ENCODE assay signal across 11 cellular contexts in genomic region chr1:37485902-37486679, GRCh38. TPM values are rescaled to one million over a fixed set of nuclear protein-coding genes. Genes with fewer than 3 reads are reported as not detected.
A peak's percentile ranks its signal among the peaks of the same experiment; 100 is the strongest.
DNase-seq lines count a peak whose midpoint lies in the region; ATAC-seq and TF ChIP-seq lines count a peak whose summit lies in the region.
"Had no signal": no experiment of that assay in that cellular context is flagged by ENCODE, and none has a peak within 500 bp of the region (broad histone marks: within the 10 kb centered on the region; RNA-seq: fewer than 3 reads in every experiment).

No MANE protein-coding gene starts in this region.

- H3K4me3 ChIP-seq in coronary artery (peak overlapping the region; percentile 18), mucosa of descending colon (no peak overlapping the region), aorta (ENCODE audit: low read length in 2 of 2) (no peak overlapping the region)

- intact Hi-C loops in mucosa of descending colon (cut with DNase I, micrococcal nuclease) (loop anchor here (5.0 kb wide), 1 partner anchor 34 kb away; no protein-coding TSS in a partner anchor), aorta (cut with DNase I) (no loop called here)

- DNase-seq in stimulated activated naive CD8-positive, alpha-beta T cell treated with anti-CD3 and anti-CD28 coated beads, Interleukin-15, amount 100 ng/mL, for 72 hours = no peak
- DNase-seq in coronary artery (ENCODE audit: low spot score) = peak; percentile 76
- DNase-seq in mucosa of descending colon = peak in 1 of 3 donors; percentile 24
- no peak for DNase-seq in aorta
- DNase-seq: activated CD4-positive, alpha-beta T cell treated with anti-CD3 and anti-CD28 coated beads for 36 hours; Caco-2; naive B cell had no signal

- H3K9me3 Mint-ChIP-seq in stimulated activated naive CD8-positive, alpha-beta T cell treated with anti-CD3 and anti-CD28 coated beads, Interleukin-15, Interleukin-2, amounts not matched to agents 100 ng/mL and 50 ng/mL, for 24 hours = no peaks in the 10 kb centered on the region
- H3K9me3 Mint-ChIP-seq in stimulated activated naive CD8-positive, alpha-beta T cell treated with anti-CD3 and anti-CD28 coated beads, Interleukin-15, amount 100 ng/mL, for 72 hours = no peaks in the 10 kb centered on the region
- H3K9me3 Mint-ChIP-seq: naive B cell had no signal

- no peaks in the 10 kb centered on the region for H3K9me3 ChIP-seq in mucosa of descending colon
- no peaks in the 10 kb centered on the region for H3K9me3 ChIP-seq in aorta (ENCODE audit: control insufficient read depth, low read length)
- H3K9me3 ChIP-seq: Caco-2 had no signal

- peaks cover 32% of the 10 kb centered on the region for H3K36me3 Mint-ChIP-seq in stimulated activated naive CD8-positive, alpha-beta T cell treated with anti-CD3 and anti-CD28 coated beads, Interleukin-15, Interleukin-2, amounts not matched to agents 100 ng/mL and 50 ng/mL, for 24 hours (ENCODE audit: low read depth)

- H3K36me3 ChIP-seq in mucosa of descending colon (ENCODE audit: low read depth) (peaks cover 17% of the 10 kb centered on the region), aorta (ENCODE audit: control insufficient read depth in 1 of 2, insufficient read depth in 2 of 2, low read length in 1 of 2) (peaks cover 3 to 5% of the 10 kb centered on the region in 2 donors)

- peak overlapping the region; percentile 83 to 93 for H3K27ac ChIP-seq in coronary artery
- H3K27ac ChIP-seq in aorta (ENCODE audit: low read depth in 1 of 2, low read length in 2 of 2) = peak overlapping the region; percentile 58 to 93

- H3K4me3 Mint-ChIP-seq in stimulated activated naive CD8-positive, alpha-beta T cell treated with anti-CD3 and anti-CD28 coated beads, Interleukin-15, Interleukin-2, amounts not matched to agents 100 ng/mL and 50 ng/mL, for 24 hours = no peak overlapping the region
- no peak overlapping the region for H3K4me3 Mint-ChIP-seq in stimulated activated naive CD8-positive, alpha-beta T cell treated with anti-CD3 and anti-CD28 coated beads, Interleukin-15, amount 100 ng/mL, for 72 hours
- H3K4me3 Mint-ChIP-seq: activated CD4-positive, alpha-beta T cell treated with anti-CD3 and anti-CD28 coated beads for 36 hours had no signal

- no peak for ATAC-seq in stimulated activated naive CD8-positive, alpha-beta T cell treated with anti-CD3 and anti-CD28 coated beads, Interleukin-15, amount 100 ng/mL, for 72 hours
- ATAC-seq in mucosa of descending colon = peak; percentile 27
- no peak for ATAC-seq in aorta (ENCODE audit: low FRiP score)
- no peak for ATAC-seq in HG02884 (IDR thresholded peaks at IDR 0.05; ENCODE audit: unreplicated experiment)
- no peak for ATAC-seq in GM19395 (IDR thresholded peaks at IDR 0.05; ENCODE audit: unreplicated experiment)
- no peak for ATAC-seq in HG03108 (IDR thresholded peaks at IDR 0.05; ENCODE audit: unreplicated experiment)

- no peaks in the 10 kb centered on the region for H3K27me3 ChIP-seq in aorta (ENCODE audit: control insufficient read depth in 1 of 2, insufficient read depth in 2 of 2, low read length in 1 of 2)

- peaks cover 12% of the 10 kb centered on the region for H3K4me1 ChIP-seq in mucosa of descending colon (ENCODE audit: low read depth)
- peaks cover 0 to 4% of the 10 kb centered on the region in 2 donors for H3K4me1 ChIP-seq in aorta (ENCODE audit: control insufficient read depth in 1 of 2, insufficient read depth in 2 of 2, low read length in 2 of 2)
- H3K4me1 ChIP-seq: Caco-2 had no signal

- TF ChIP-seq CTCF in coronary artery (IDR thresholded peaks at IDR 0.05) = no peak
- no peak for TF ChIP-seq CTCF in mucosa of descending colon (IDR thresholded peaks at IDR 0.05)

- peak overlapping the region; percentile 11 for H3K27ac Mint-ChIP-seq in stimulated activated naive CD8-positive, alpha-beta T cell treated with anti-CD3 and anti-CD28 coated beads, Interleukin-15, Interleukin-2, amounts not matched to agents 100 ng/mL and 50 ng/mL, for 24 hours
- H3K27ac Mint-ChIP-seq in stimulated activated naive CD8-positive, alpha-beta T cell treated with anti-CD3 and anti-CD28 coated beads, Interleukin-15, amount 100 ng/mL, for 72 hours = peak overlapping the region in 1 of 2 donors; percentile 76

- peaks cover 32% of the 10 kb centered on the region for H3K4me1 Mint-ChIP-seq in stimulated activated naive CD8-positive, alpha-beta T cell treated with anti-CD3 and anti-CD28 coated beads, Interleukin-15, Interleukin-2, amounts not matched to agents 100 ng/mL and 50 ng/mL, for 24 hours (ENCODE audit: low read depth)
- peaks cover 45% of the 10 kb centered on the region for H3K4me1 Mint-ChIP-seq in stimulated activated naive CD8-positive, alpha-beta T cell treated with anti-CD3 and anti-CD28 coated beads, Interleukin-15, amount 100 ng/mL, for 72 hours

- H3K27me3 Mint-ChIP-seq in stimulated activated naive CD8-positive, alpha-beta T cell treated with anti-CD3 and anti-CD28 coated beads, Interleukin-15, Interleukin-2, amounts not matched to agents 100 ng/mL and 50 ng/mL, for 24 hours = no peaks in the 10 kb centered on the region
- no peaks in the 10 kb centered on the region for H3K27me3 Mint-ChIP-seq in stimulated activated naive CD8-positive, alpha-beta T cell treated with anti-CD3 and anti-CD28 coated beads, Interleukin-15, amount 100 ng/mL, for 72 hours
- H3K27me3 Mint-ChIP-seq: activated CD4-positive, alpha-beta T cell treated with anti-CD3 and anti-CD28 coated beads for 36 hours; naive B cell had no signal

- 29 to 41% methylated on average over 6 of the region's 6 CpGs for WGBS in aorta, 2 donors

RNA-seq across cellular contexts. Expression of gene ZC3H12A, which starts 11.7 kb away (rescaled TPM):
- total RNA-seq in mucosa of descending colon = 10 to 100 TPM; 25.6 to 42.4 (median 25.9) TPM
- 10 to 100 TPM in 1 of 2 donors, 1 to 10 TPM in 1; 9.0 to 26.5 TPM for total RNA-seq in aorta
- polyA plus RNA-seq in aorta = 10 to 100 TPM in 1 of 2 donors, 1 to 10 TPM in 1; 3.8 to 14.2 TPM

RNA-seq across cellular contexts. Expression of gene MEAF6, which starts 28.5 kb away (rescaled TPM):
- total RNA-seq in mucosa of descending colon (10 to 100 TPM; 30.2 to 59.5 (median 35.4) TPM), aorta (10 to 100 TPM; 42.4 to 50.1 TPM)
- polyA plus RNA-seq in aorta = 10 to 100 TPM; 50.7 to 54.1 TPM

Comparison
In these comparisons a context has a peak if more than half of its experiments do, and no peak if none do; other contexts are left out.
1. intact Hi-C loops: an anchor here in mucosa of descending colon (5.0 kb wide); none called in aorta.